In the genomic region with DNA sequence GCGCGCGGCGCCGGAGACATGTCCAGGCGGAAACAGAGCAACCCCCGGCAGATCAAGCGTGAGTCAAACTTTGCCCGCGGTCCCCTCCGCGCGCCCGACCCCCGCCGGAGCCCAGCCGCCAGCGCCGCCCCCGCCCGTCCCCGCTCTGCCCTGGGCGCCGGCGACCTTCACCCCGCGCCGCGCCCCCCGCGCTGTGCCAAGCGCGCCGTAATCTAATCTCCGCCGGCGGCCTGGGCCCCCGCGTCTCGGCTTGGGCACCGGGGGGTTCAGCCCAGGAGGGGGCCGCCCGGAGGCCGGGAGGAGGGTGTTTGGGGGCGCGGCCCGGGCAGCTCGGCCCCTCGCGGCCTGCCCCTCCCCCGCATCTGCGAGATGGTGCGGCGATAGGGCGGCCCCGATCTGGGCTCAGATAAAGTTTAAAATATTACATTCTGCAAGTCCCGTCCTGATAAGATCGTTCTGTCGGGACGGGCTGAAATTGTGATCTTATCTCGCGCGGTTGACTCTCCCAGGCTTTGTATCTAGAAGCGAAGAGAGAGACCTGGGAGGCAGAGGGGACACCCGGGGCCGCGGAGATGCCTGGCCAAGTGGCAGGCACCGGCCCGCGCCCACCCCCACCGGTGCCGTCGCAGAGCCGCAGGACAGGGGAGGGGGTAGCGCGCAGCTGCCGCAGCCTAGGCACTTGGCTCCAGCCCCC, we compare ENCODE assay signal across 9 cellular contexts. TPM values are rescaled to one million over a fixed set of nuclear protein-coding genes. Genes with fewer than 3 reads are reported as not detected.
DNase-seq lines count a peak whose midpoint lies in the region; ATAC-seq and TF ChIP-seq lines count a peak whose summit lies in the region.
"Had no signal": no experiment of that assay in that cellular context is flagged by ENCODE, and none has a peak within 500 bp of the region (broad histone marks: within the 10 kb centered on the region; RNA-seq: fewer than 3 reads in every experiment).

No MANE protein-coding gene starts in this region.

- ATAC-seq in HG03039 (IDR thresholded peaks at IDR 0.05; ENCODE audit: unreplicated experiment) = no peak
- no peak for ATAC-seq in HG02798 (IDR thresholded peaks at IDR 0.05; ENCODE audit: poor library complexity, unreplicated experiment)

- no peaks in the 10 kb centered on the region for H3K9me3 ChIP-seq in ovary
- H3K9me3 ChIP-seq: adrenal gland had no signal

- DNase-seq in NCI-H748 (lab: John Stamatoyannopoulos, UW; ENCODE audit: unreplicated experiment) (peak; percentile 21), NCI-H748 treated with DMSO at 0.1 percent for 48 hours (lab: John Stamatoyannopoulos, UW) (no peak), epithelial cell of esophagus (ENCODE audit: low read depth) (peak; percentile 34), ovary (peak in 2 of 5 donors; percentile 66 to 67), NCI-H187 (lab: John Stamatoyannopoulos, UW) (no peak)
- peak; percentile 44 for DNase-seq in T-helper 2 cell treated with Interferon-gamma antibody and Interleukin-4, amounts not matched to agents 5 μg/mL and 100 μg/mL, for 36 hours (ENCODE audit: low spot score)

- no peak overlapping the region for H3K27ac Mint-ChIP-seq in T-helper 2 cell treated with Interferon-gamma antibody and Interleukin-4, amounts not matched to agents 5 μg/mL and 100 μg/mL, for 36 hours

- no peaks in the 10 kb centered on the region for H3K9me3 Mint-ChIP-seq in T-helper 2 cell treated with Interferon-gamma antibody and Interleukin-4, amounts not matched to agents 5 μg/mL and 100 μg/mL, for 36 hours

- WGBS in ovary, 3 donors = 1% methylated on average over 20 to 77 of the region's 77 CpGs

- H3K27me3 Mint-ChIP-seq in T-helper 2 cell treated with Interferon-gamma antibody and Interleukin-4, amounts not matched to agents 5 μg/mL and 100 μg/mL, for 36 hours (ENCODE audit: low read depth) = peaks cover 4% of the 10 kb centered on the region

- H3K27ac ChIP-seq in ovary = no peak overlapping the region

- H3K4me3 ChIP-seq in epithelial cell of esophagus (ENCODE audit: low read length) (peak overlapping the region; percentile 52), ovary (peak overlapping the region; percentile 39)

- intact Hi-C loops in ovary (cut with DNase I) = no loop called here

- peaks cover 4% of the 10 kb centered on the region for H3K27me3 ChIP-seq in ovary
- H3K27me3 ChIP-seq: adrenal gland had no signal

- peak overlapping the region; percentile 92 for H3K4me3 Mint-ChIP-seq in T-helper 2 cell treated with Interferon-gamma antibody and Interleukin-4, amounts not matched to agents 5 μg/mL and 100 μg/mL, for 36 hours

- no peaks in the 10 kb centered on the region for H3K36me3 Mint-ChIP-seq in T-helper 2 cell treated with Interferon-gamma antibody and Interleukin-4, amounts not matched to agents 5 μg/mL and 100 μg/mL, for 36 hours (ENCODE audit: low read depth)

- peaks cover 11% of the 10 kb centered on the region for H3K4me1 Mint-ChIP-seq in T-helper 2 cell treated with Interferon-gamma antibody and Interleukin-4, amounts not matched to agents 5 μg/mL and 100 μg/mL, for 36 hours (ENCODE audit: low read depth)

- H3K4me1 ChIP-seq in ovary (ENCODE audit: insufficient read depth) = peaks cover 18% of the 10 kb centered on the region

- TF ChIP-seq CTCF in epithelial cell of esophagus (IDR thresholded peaks at IDR 0.05; ENCODE audit: insufficient read depth, low read depth, low read length, missing control alignments) = no peak
- TF ChIP-seq CTCF in ovary (IDR thresholded peaks at IDR 0.05) = no peak

- no peaks in the 10 kb centered on the region for H3K36me3 ChIP-seq in ovary
- H3K36me3 ChIP-seq: adrenal gland had no signal

- TF ChIP-seq EP300 in ovary (IDR thresholded peaks at IDR 0.05) = no peak

- TF ChIP-seq POLR2A in ovary (IDR thresholded peaks at IDR 0.05) = no peak

RNA-seq across cellular contexts. Expression of a gene that starts 0.7 kb away (rescaled TPM):
- 10 to 100 TPM in 1 of 7 donors, 1 to 10 TPM in 5, under 1 TPM in 1; 0.95 to 11.4 (median 4.3) TPM for total RNA-seq in ovary
- 1 to 10 TPM in 1 of 2 donors, under 1 TPM in 1; 0.10 to 1.2 TPM for polyA plus RNA-seq in ovary

Comparison
In these comparisons a context has a peak if more than half of its experiments do, and no peak if none do; other contexts are left out.
1. DNase-seq: peak in NCI-H748 (single experiment), T-helper 2 cell treated with Interferon-gamma antibody and Interleukin-4, amounts not matched to agents 5 μg/mL and 100 μg/mL, for 36 hours (single experiment) and epithelial cell of esophagus (single experiment); none in NCI-H748 treated with DMSO at 0.1 percent for 48 hours (single experiment) and NCI-H187 (0 of 2).